20 cellular contexts compared by ENCODE assay signal in genomic region chr7:48173983-48174382, GRCh38. TPM values are rescaled to one million over a fixed set of nuclear protein-coding genes. Genes with fewer than 3 reads are reported as not detected.
DNase-seq lines count a peak whose midpoint lies in the region; ATAC-seq and TF ChIP-seq lines count a peak whose summit lies in the region.
"Had no signal": no experiment of that assay in that cellular context is flagged by ENCODE, and none has a peak within 500 bp of the region (broad histone marks: within the 10 kb centered on the region; RNA-seq: fewer than 3 reads in every experiment).

No MANE protein-coding gene starts in this region.

- no peaks in the 10 kb centered on the region for H3K36me3 ChIP-seq in GM23248 (ENCODE audit: low read depth)
- H3K36me3 ChIP-seq: pancreas, upper lobe of right lung had no signal

- H3K9me3 ChIP-seq in GM23248 (ENCODE audit: low read depth) = no peaks in the 10 kb centered on the region
- H3K9me3 ChIP-seq: pancreas, upper lobe of right lung had no signal

- H3K9me2 ChIP-seq in GM23248 (ENCODE audit: insufficient read depth) = no peaks in the 10 kb centered on the region

- H2AFZ ChIP-seq in GM23248 = no peak overlapping the region
- H2AFZ ChIP-seq: hepatocyte had no signal

- 0 out of 2 replicates have a peak, but pooled peaks cover 3% of the 10 kb centered on the region for H3F3A ChIP-seq in GM23248 (ENCODE audit: insufficient read depth)

- no peaks in the 10 kb centered on the region for H4K20me1 ChIP-seq in GM23248 (ENCODE audit: insufficient read depth)

- in situ Hi-C loops in GM23248 (cut with MboI) = no loop called here

- H3K4me1 ChIP-seq in GM23248 (ENCODE audit: insufficient read depth) = peaks cover 20% of the 10 kb centered on the region
- H3K4me1 ChIP-seq: pancreas, upper lobe of right lung had no signal

- no peak for TF ChIP-seq CTCF in fibroblast of the aortic adventitia (IDR thresholded peaks at IDR 0.05; ENCODE audit: insufficient read depth, low read length)

- ATAC-seq in HG03565 (IDR thresholded peaks at IDR 0.05; ENCODE audit: unreplicated experiment) (no peak), GM21723 (IDR thresholded peaks at IDR 0.05; ENCODE audit: unreplicated experiment) (no peak)
- ATAC-seq: activated T-helper 17 cell treated with anti-CD3 and anti-CD28 coated beads, Interleukin-2, amount 50 U/mL, for 72 hours; naive thymus-derived CD4-positive, alpha-beta T cell; pancreas; upper lobe of right lung had no signal

- H3K9ac ChIP-seq in GM23248 = no peak overlapping the region

- no peak overlapping the region for H3K27ac ChIP-seq in GM23248
- H3K27ac ChIP-seq: C4-2B, hepatocyte, pancreas, upper lobe of right lung had no signal

- H3K4me2 ChIP-seq in GM23248 (ENCODE audit: unreplicated experiment) = no peak overlapping the region
- H3K4me2 ChIP-seq: hepatocyte had no signal

- H3K79me2 ChIP-seq in GM23248 (ENCODE audit: insufficient read depth) = no peaks in the 10 kb centered on the region
- H3K79me2 ChIP-seq: hepatocyte had no signal

- no peaks in the 10 kb centered on the region for H3K27me3 ChIP-seq in GM23248 (replicated peaks; ENCODE audit: insufficient read depth)
- H3K27me3 ChIP-seq: hepatocyte, pancreas, upper lobe of right lung had no signal

- no peak overlapping the region for H3K4me3 ChIP-seq in GM23248
- no peak overlapping the region for H3K4me3 ChIP-seq in fibroblast of the aortic adventitia (ENCODE audit: low read depth, low read length)
- H3K4me3 ChIP-seq: hepatocyte, pancreas, upper lobe of right lung had no signal

- peak; percentile 53 for DNase-seq in GM23248
- peak; percentile 65 for DNase-seq in astrocyte of the hippocampus (ENCODE audit: low read depth, low spot score)
- DNase-seq in fibroblast of the aortic adventitia (ENCODE audit: low read depth) = peak; percentile 25
- peak; percentile 77 for DNase-seq in smooth muscle cell of the brain vasculature (ENCODE audit: low read depth, low spot score)
- DNase-seq in SW 1271 (lab: John Stamatoyannopoulos, UW) = no peak
- DNase-seq: activated CD4-positive, CD25-positive, alpha-beta regulatory T cell treated with anti-CD3 and anti-CD28 coated beads, Interleukin-2, amount 50 U/mL, for 72 hours; activated naive CD8-positive, alpha-beta T cell treated with anti-CD3 and anti-CD28 coated beads for 36 hours; effector CD4-positive, alpha-beta T cell; naive thymus-derived CD4-positive, alpha-beta T cell; NCI-H187; NCI-H2227 treated with DMSO at 0.1 percent for 48 hours; NCI-H82; pancreas; stimulated activated CD4-positive, alpha-beta T cell treated with anti-CD3 and anti-CD28 coated beads, Interleukin-2, amount 100 ng/mL, for 48 hours; upper lobe of right lung had no signal

RNA-seq across cellular contexts. Expression of gene ABCA13, which starts 2.7 kb away (rescaled TPM):
- total RNA-seq in GM23248 (2014; rRNA removed; shearing (Covaris generic)) = 0.11 TPM in 1 of 2 replicates, not detected in the other
- not detected in 2 replicates for polyA plus RNA-seq in GM23248 (2016; fragmentation: Nextera tagmentation; extraction: Ambion mirVana)
- total RNA-seq in fibroblast of the aortic adventitia (ENCODE audit: low replicate concordance) = 0.54 TPM in 1 of 2 replicates, not detected in the other
- total RNA-seq: activated T-helper 17 cell treated with anti-CD3 and anti-CD28 coated beads, Interleukin-2, amount 50 U/mL, for 72 hours had no signal
- polyA plus RNA-seq: naive thymus-derived CD4-positive, alpha-beta T cell had no signal

Comparison
In these comparisons a context has a peak if more than half of its experiments do, and no peak if none do; other contexts are left out.
1. DNase-seq: peak in GM23248 (single experiment), astrocyte of the hippocampus (single experiment), fibroblast of the aortic adventitia (single experiment) and smooth muscle cell of the brain vasculature (single experiment); none in SW 1271 (0 of 2).